Comparison of ENCODE assay signal across 24 cellular contexts in the genomic region with DNA sequence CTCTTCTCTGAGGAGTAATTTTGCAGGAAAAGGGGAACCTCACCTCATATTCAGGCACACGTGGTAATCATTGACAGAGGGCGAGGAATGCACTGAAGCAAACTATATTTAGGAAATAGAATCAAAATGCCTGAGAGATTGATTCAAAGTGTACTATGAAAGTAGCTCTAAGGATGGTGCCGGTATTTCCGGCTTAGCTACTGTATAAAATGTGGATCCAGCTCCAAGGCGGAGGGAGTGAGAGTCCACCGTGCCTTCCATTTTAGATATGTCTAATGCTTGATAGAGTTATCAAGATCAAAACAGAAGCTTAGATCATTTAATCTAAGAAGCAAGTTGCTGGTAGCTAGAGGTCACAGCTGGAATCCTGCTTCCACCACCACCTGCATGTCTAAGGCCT. TPM values are rescaled to one million over a fixed set of nuclear protein-coding genes. Genes with fewer than 3 reads are reported as not detected.
"Had no signal": no experiment of that assay in that cellular context is flagged by ENCODE, and none has a peak within 500 bp of the region (broad histone marks: within the 10 kb centered on the region; RNA-seq: fewer than 3 reads in every experiment).

No MANE protein-coding gene starts in this region.

- H3K4me2 ChIP-seq: smooth muscle cell had no signal

- H3K4me1 ChIP-seq: testis had no signal

- H3K27me3 ChIP-seq: brain microvascular endothelial cell, esophagus squamous epithelium, gastroesophageal sphincter, sigmoid colon, testis, uterus had no signal

- H3K27ac Mint-ChIP-seq: activated naive CD4-positive, alpha-beta T cell treated with anti-CD3 and anti-CD28 coated beads, Interleukin-2, amount 50 U/mL, for 72 hours; endodermal cell; memory B cell; naive thymus-derived CD4-positive, alpha-beta T cell; stimulated activated naive B cell treated with anti-CD40 and anti-IgM and Interleukin-4, amounts not matched to agents 10 μg/mL and 1 μg/mL and 100 μg/mL, for 72 hours had no signal

- H3K4me3 Mint-ChIP-seq: endodermal cell; memory B cell; naive thymus-derived CD4-positive, alpha-beta T cell; neural crest cell; stimulated activated naive B cell treated with anti-CD40 and anti-IgM and Interleukin-4, amounts not matched to agents 10 μg/mL and 1 μg/mL and 100 μg/mL, for 72 hours had no signal

- DNase-seq: activated T-cell treated with anti-CD3 and anti-CD28 coated beads, Interleukin-2, amount 50 U/mL, for 1 hour; aorta; brain microvascular endothelial cell; cortex of kidney; endodermal cell; esophagus squamous epithelium; head of caudate nucleus; hypothalamus; naive thymus-derived CD4-positive, alpha-beta T cell; occipital lobe; retina; sigmoid colon; stimulated activated CD4-positive, alpha-beta T cell treated with anti-CD3 and anti-CD28 coated beads, Interleukin-15, amount 100 ng/mL, for 24 hours; stimulated activated CD8-positive, alpha-beta memory T cell treated with anti-CD3 and anti-CD28 coated beads, Interleukin-4, amount 100 ng/mL, for 48 hours; stimulated activated naive B cell treated with anti-CD40 and anti-IgM and Interleukin-4, amounts not matched to agents 10 μg/mL and 1 μg/mL and 100 μg/mL, for 72 hours; testis; trophoblast cell; uterus had no signal

- FAIRE-seq: TTC549 had no signal

- H3K27ac ChIP-seq: brain microvascular endothelial cell, esophagus squamous epithelium, gastroesophageal sphincter, sigmoid colon, testis, uterus had no signal

- H3K36me3 ChIP-seq: brain microvascular endothelial cell, esophagus squamous epithelium, gastroesophageal sphincter, sigmoid colon, uterus had no signal

- H3K36me3 Mint-ChIP-seq: activated naive CD4-positive, alpha-beta T cell treated with anti-CD3 and anti-CD28 coated beads, Interleukin-2, amount 50 U/mL, for 72 hours; naive thymus-derived CD4-positive, alpha-beta T cell had no signal

- H3K27me3 Mint-ChIP-seq: memory B cell; stimulated activated naive B cell treated with anti-CD40 and anti-IgM and Interleukin-4, amounts not matched to agents 10 μg/mL and 1 μg/mL and 100 μg/mL, for 72 hours had no signal

- H3K4me3 ChIP-seq: esophagus squamous epithelium, gastroesophageal sphincter, sigmoid colon, smooth muscle cell, testis, uterus had no signal

- H3K9me3 Mint-ChIP-seq: activated naive CD4-positive, alpha-beta T cell treated with anti-CD3 and anti-CD28 coated beads, Interleukin-2, amount 50 U/mL, for 72 hours; memory B cell had no signal

- ATAC-seq: activated naive CD4-positive, alpha-beta T cell treated with anti-CD3 and anti-CD28 coated beads, Interleukin-2, amount 50 U/mL, for 72 hours; gastroesophageal sphincter; naive thymus-derived CD4-positive, alpha-beta T cell; stimulated activated naive B cell treated with anti-CD40 and anti-IgM and Interleukin-4, amounts not matched to agents 10 μg/mL and 1 μg/mL and 100 μg/mL, for 72 hours had no signal

RNA-seq across cellular contexts. Expression of gene GOLIM4, which starts 33.0 kb away (rescaled TPM):
- polyA plus RNA-seq: naive thymus-derived CD4-positive, alpha-beta T cell had no signal
